ENCODE assay signal across 1 cellular context in the genomic region with DNA sequence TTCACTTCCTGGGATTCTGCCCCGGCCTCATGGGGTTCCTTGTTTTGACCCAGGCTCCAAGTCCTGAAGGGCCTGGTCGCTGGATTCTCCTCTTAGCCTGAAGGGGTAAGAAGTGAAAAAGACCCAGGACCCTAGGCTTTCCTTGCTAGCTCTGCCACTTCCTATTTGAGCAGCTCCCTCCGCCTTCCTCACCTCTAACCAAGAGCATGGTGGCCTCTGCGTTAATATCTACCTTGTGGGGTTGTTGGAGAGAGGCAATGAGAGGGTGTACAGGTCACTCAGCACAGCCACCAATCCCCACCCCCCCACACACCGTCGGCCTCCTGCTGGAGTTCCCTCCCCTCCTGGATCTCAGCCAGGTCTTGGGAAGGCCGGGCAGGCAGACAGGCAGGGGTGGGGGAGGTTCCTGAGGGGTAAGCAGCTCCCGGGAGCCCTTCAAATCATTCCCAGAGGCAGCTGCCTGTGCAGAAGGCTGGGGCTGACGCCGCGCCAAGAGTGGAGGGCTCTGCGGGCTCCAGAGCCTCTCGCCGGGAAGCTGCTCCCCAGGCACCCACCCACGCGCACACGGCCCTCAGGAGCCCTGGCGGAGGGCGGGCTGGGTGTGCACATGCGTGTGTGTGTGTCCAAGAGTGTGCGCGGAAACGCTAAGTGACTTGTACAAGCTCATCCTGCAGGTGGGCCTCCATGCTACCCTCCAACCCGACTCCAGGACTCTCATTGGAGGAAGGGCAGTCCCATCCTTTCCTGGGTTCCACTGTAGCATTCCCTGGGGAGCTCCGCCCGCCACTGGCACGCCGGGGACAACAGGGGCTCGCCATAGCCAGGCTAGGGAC.
TF ChIP-seq lines count a peak whose summit lies in the region.

No MANE protein-coding gene starts in this region.

TF ChIP-seq in HEK293, 187 proteins besides CTCF, POLR2A, EP300 and RAD21:
- TF ChIP-seq YY2 (tag by site-specific recombination; IDR thresholded peaks at IDR 0.05) (no peak), SCRT1 (tag by site-specific recombination; IDR thresholded peaks at IDR 0.05; ENCODE audit: borderline replicate concordance) (no peak), ZNF2 (tag by site-specific recombination; IDR thresholded peaks at IDR 0.05) (no peak), ZFHX2 (tag by site-specific recombination; conservative IDR thresholded peaks at IDR 0.05) (peak; percentile 77), ZNF791 (tag by site-specific recombination; IDR thresholded peaks at IDR 0.05) (no peak), GLIS1 (tag by site-specific recombination; IDR thresholded peaks at IDR 0.05) (peak; percentile 64), ZNF138 (tag by site-specific recombination; IDR thresholded peaks at IDR 0.05; ENCODE audit: borderline replicate concordance) (no peak), ZNF792 (tag by site-specific recombination; IDR thresholded peaks at IDR 0.05) (no peak), ZNF121 (tag by site-specific recombination; IDR thresholded peaks at IDR 0.05) (no peak), ZNF362 (tag by site-specific recombination; IDR thresholded peaks at IDR 0.05) (no peak), ZNF48 (tag by site-specific recombination; IDR thresholded peaks at IDR 0.05) (no peak), ZNF302 (tag by site-specific recombination; IDR thresholded peaks at IDR 0.05; ENCODE audit: low read depth) (no peak), ZNF530 (tag by site-specific recombination; IDR thresholded peaks at IDR 0.05; ENCODE audit: low read depth) (no peak), ZNF600 (tag by site-specific recombination; IDR thresholded peaks at IDR 0.05) (no peak), ZNF423 (tag by site-specific recombination; IDR thresholded peaks at IDR 0.05) (0 out of 2 replicates have a peak, but pooled peaks have one; percentile 42), ZSCAN16 (tag by site-specific recombination; IDR thresholded peaks at IDR 0.05) (no peak), ZNF692 (tag by site-specific recombination; IDR thresholded peaks at IDR 0.05) (no peak), ZBTB8A (tag by site-specific recombination; IDR thresholded peaks at IDR 0.05) (peak; percentile 70), ZIC2 (tag by site-specific recombination; IDR thresholded peaks at IDR 0.05) (peak; percentile 86), ZNF341 (tag by site-specific recombination; IDR thresholded peaks at IDR 0.05; ENCODE audit: low read depth) (peak; percentile 45), ZBTB1 (tag by site-specific recombination; IDR thresholded peaks at IDR 0.05) (no peak)
- TF ChIP-seq, protein P1, sequence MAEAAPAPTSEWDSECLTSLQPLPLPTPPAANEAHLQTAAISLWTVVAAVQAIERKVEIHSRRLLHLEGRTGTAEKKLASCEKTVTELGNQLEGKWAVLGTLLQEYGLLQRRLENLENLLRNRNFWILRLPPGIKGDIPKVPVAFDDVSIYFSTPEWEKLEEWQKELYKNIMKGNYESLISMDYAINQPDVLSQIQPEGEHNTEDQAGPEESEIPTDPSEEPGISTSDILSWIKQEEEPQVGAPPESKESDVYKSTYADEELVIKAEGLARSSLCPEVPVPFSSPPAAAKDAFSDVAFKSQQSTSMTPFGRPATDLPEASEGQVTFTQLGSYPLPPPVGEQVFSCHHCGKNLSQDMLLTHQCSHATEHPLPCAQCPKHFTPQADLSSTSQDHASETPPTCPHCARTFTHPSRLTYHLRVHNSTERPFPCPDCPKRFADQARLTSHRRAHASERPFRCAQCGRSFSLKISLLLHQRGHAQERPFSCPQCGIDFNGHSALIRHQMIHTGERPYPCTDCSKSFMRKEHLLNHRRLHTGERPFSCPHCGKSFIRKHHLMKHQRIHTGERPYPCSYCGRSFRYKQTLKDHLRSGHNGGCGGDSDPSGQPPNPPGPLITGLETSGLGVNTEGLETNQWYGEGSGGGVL (tag by site-specific recombination; IDR thresholded peaks at IDR 0.05): peak; percentile 56
- TF ChIP-seq, protein P2, sequence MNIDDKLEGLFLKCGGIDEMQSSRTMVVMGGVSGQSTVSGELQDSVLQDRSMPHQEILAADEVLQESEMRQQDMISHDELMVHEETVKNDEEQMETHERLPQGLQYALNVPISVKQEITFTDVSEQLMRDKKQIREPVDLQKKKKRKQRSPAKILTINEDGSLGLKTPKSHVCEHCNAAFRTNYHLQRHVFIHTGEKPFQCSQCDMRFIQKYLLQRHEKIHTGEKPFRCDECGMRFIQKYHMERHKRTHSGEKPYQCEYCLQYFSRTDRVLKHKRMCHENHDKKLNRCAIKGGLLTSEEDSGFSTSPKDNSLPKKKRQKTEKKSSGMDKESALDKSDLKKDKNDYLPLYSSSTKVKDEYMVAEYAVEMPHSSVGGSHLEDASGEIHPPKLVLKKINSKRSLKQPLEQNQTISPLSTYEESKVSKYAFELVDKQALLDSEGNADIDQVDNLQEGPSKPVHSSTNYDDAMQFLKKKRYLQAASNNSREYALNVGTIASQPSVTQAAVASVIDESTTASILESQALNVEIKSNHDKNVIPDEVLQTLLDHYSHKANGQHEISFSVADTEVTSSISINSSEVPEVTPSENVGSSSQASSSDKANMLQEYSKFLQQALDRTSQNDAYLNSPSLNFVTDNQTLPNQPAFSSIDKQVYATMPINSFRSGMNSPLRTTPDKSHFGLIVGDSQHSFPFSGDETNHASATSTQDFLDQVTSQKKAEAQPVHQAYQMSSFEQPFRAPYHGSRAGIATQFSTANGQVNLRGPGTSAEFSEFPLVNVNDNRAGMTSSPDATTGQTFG (tag by site-specific recombination; IDR thresholded peaks at IDR 0.05; ENCODE audit: borderline replicate concordance): no peak
